Comparison of ENCODE assay signal across 25 cellular contexts in genomic region chr6:141258516-141258915, GRCh38.
"Had no signal": no experiment of that assay in that cellular context is flagged by ENCODE, and none has a peak within 500 bp of the region (broad histone marks: within the 10 kb centered on the region; RNA-seq: fewer than 3 reads in every experiment).

No MANE protein-coding gene starts in this region.

- H3K4me1 ChIP-seq: neural progenitor cell, parathyroid adenoma, psoas muscle, suprapubic skin, transverse colon, upper lobe of right lung, uterus had no signal

- H2AFZ ChIP-seq: neural progenitor cell, parathyroid adenoma had no signal

- H3K4me2 ChIP-seq: neural progenitor cell had no signal

- DNase-seq: natural killer cell; occipital lobe; ovary; posterior cingulate gyrus; psoas muscle; right lobe of liver; sigmoid colon; small intestine; stimulated activated CD4-positive, alpha-beta T cell treated with anti-CD3 and anti-CD28 coated beads, Interleukin-15, amount 100 ng/mL, for 24 hours; stimulated activated CD4-positive, alpha-beta T cell treated with anti-CD3 and anti-CD28 coated beads, Interleukin-2, amount 100 ng/mL, for 24 hours; stimulated activated CD4-positive, alpha-beta T cell treated with anti-CD3 and anti-CD28 coated beads, Interleukin-2, amount 100 ng/mL, for 48 hours; stimulated activated CD4-positive, alpha-beta T cell treated with anti-CD3 and anti-CD28 coated beads, Interleukin-4, amount 100 ng/mL, for 24 hours; stimulated activated naive B cell treated with anti-CD40 and anti-IgM and Interleukin-4, amounts not matched to agents 10 μg/mL and 1 μg/mL and 100 μg/mL, for 72 hours; stimulated activated naive CD4-positive, alpha-beta T cell treated with Interleukin-2 at 50 U/mL for 16 hours; substantia nigra; testis; tibial artery; transverse colon; upper lobe of right lung; uterus had no signal

- H3K27me3 ChIP-seq: neural progenitor cell, ovary, right lobe of liver, sigmoid colon, suprapubic skin, testis, tibial artery, transverse colon, upper lobe of right lung, uterus had no signal

- FAIRE-seq: small intestine had no signal

- H3K9me3 ChIP-seq: ovary, psoas muscle, right lobe of liver, sigmoid colon, suprapubic skin, testis, tibial artery, transverse colon, upper lobe of right lung, uterus had no signal

- H3K9ac ChIP-seq: neural progenitor cell, parathyroid adenoma had no signal

- H3K4me3 ChIP-seq: neural progenitor cell, ovary, psoas muscle, right lobe of liver, sigmoid colon, suprapubic skin, testis, tibial artery, transverse colon, upper lobe of right lung, uterus had no signal

- H3K79me2 ChIP-seq: parathyroid adenoma had no signal

- ATAC-seq: natural killer cell; psoas muscle; right cardiac atrium; right lobe of liver; stimulated activated effector memory CD8-positive, alpha-beta T cell treated with anti-CD3 and anti-CD28 coated beads, Interleukin-12 subunit alpha, Interleukin-12 subunit beta, amount 100 ng/mL, for 72 hours; stimulated activated naive B cell treated with anti-CD40 and anti-IgM and Interleukin-4, amounts not matched to agents 10 μg/mL and 1 μg/mL and 100 μg/mL, for 72 hours; upper lobe of right lung had no signal

- H3K27ac ChIP-seq: neural progenitor cell, ovary, parathyroid adenoma, psoas muscle, right lobe of liver, sigmoid colon, suprapubic skin, testis, tibial artery, transverse colon, upper lobe of right lung, uterus had no signal

- H3K36me3 ChIP-seq: neural progenitor cell, ovary, right lobe of liver, sigmoid colon, suprapubic skin, tibial artery, transverse colon, upper lobe of right lung, uterus had no signal
